31 cellular contexts compared by ENCODE assay signal in the genomic region with DNA sequence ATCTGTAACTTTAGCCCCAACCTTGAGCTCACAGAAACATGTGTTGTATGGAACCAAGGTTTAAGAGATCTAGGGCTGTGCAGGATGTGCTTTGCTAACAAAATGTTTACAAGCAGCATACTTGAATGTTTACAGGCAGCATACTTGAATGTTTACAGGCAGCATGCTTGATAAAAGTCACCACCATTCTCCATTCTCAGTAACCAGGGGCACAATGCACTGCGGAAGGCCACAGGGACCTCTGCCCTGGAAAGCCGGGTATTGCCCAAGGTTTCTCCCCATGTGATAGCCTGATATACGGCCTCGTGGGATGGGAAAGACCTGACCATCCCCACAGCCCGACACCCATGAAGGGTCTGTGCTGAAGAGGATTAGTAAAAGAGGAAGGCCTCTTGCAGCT. TPM values are rescaled to one million over a fixed set of nuclear protein-coding genes. Genes with fewer than 3 reads are reported as not detected.
"Had no signal": no experiment of that assay in that cellular context is flagged by ENCODE, and none has a peak within 500 bp of the region (broad histone marks: within the 10 kb centered on the region; RNA-seq: fewer than 3 reads in every experiment).

No MANE protein-coding gene starts in this region.

- H3K27ac ChIP-seq: foreskin keratinocyte, heart left ventricle, lower lobe of right lung, spleen, testis, transverse colon had no signal

- H3K4me3 Mint-ChIP-seq: activated CD4-positive, alpha-beta memory T cell treated with anti-CD3 and anti-CD28 coated beads for 36 hours; activated CD4-positive, alpha-beta T cell treated with anti-CD3 and anti-CD28 coated beads, Interleukin-2, amount 10 ng/mL, durations not matched to agents 24 days and 14 days; activated T-helper 1 cell treated with anti-CD3 and anti-CD28 coated beads, Interleukin-12 subunit alpha, Interleukin-12 subunit beta, Interleukin-2, Interleukin-4 antibody, amounts not matched to agents 30 ng/mL and 10 ng/mL and 1 ng/mL, durations not matched to agents 14 hours and 24 hours and 36 hours; natural killer cell treated with Interleukin-12 subunit alpha and Interleukin-12 subunit beta and Interleukin-15 and Interleukin-18, amount 100 ng/mL, for 72 hours; T-helper 17 cell had no signal

- DNase-seq: activated CD4-positive, alpha-beta memory T cell treated with anti-CD3 and anti-CD28 coated beads for 36 hours; activated CD4-positive, alpha-beta T cell treated with anti-CD3 and anti-CD28 coated beads, Interleukin-2, amount 10 ng/mL, durations not matched to agents 24 days and 14 days; activated CD4-positive, CD25-positive, alpha-beta regulatory T cell treated with anti-CD3 and anti-CD28 coated beads, Interleukin-2, amount 50 U/mL, for 72 hours; activated CD8-positive, alpha-beta memory T cell treated with anti-CD3 and anti-CD28 coated beads, Interleukin-2, amount 50 U/mL, for 4 hours; activated gamma-delta T cell treated with Interleukin-2 at 50 U/mL for 16 hours; activated T-cell treated with anti-CD3 and anti-CD28 coated beads, Interleukin-2, amount 50 U/mL, for 1 hour; anterior cingulate cortex; cerebellar nuclear complex; cortex of kidney; foreskin keratinocyte; heart left ventricle; kidney glomerular epithelial cell; lower lobe of right lung; mesendoderm; mucosa of descending colon; posterior cingulate gyrus; right cardiac atrium; spleen; stimulated activated CD4-positive, alpha-beta T cell treated with anti-CD3 and anti-CD28 coated beads, Interleukin-2, amount 100 ng/mL, for 48 hours; stimulated activated naive CD4-positive, alpha-beta T cell treated with Interleukin-2 at 50 U/mL for 16 hours; T-helper 17 cell; T1000; testis; transverse colon had no signal

- H3K27ac Mint-ChIP-seq: activated CD4-positive, alpha-beta memory T cell treated with anti-CD3 and anti-CD28 coated beads for 36 hours; activated CD4-positive, alpha-beta T cell treated with anti-CD3 and anti-CD28 coated beads, Interleukin-2, amount 10 ng/mL, durations not matched to agents 24 days and 14 days; activated naive CD4-positive, alpha-beta T cell treated with anti-CD3 and anti-CD28 coated beads, Interleukin-2, amount 50 U/mL, for 72 hours; activated T-helper 1 cell treated with anti-CD3 and anti-CD28 coated beads, Interleukin-12 subunit alpha, Interleukin-12 subunit beta, Interleukin-2, Interleukin-4 antibody, amounts not matched to agents 30 ng/mL and 10 ng/mL and 1 ng/mL, durations not matched to agents 14 hours and 24 hours and 36 hours; T-helper 17 cell had no signal

- H3K36me3 Mint-ChIP-seq: activated CD4-positive, alpha-beta memory T cell treated with anti-CD3 and anti-CD28 coated beads for 36 hours; activated naive CD4-positive, alpha-beta T cell treated with anti-CD3 and anti-CD28 coated beads, Interleukin-2, amount 50 U/mL, for 72 hours; natural killer cell treated with Interleukin-12 subunit alpha and Interleukin-12 subunit beta and Interleukin-15 and Interleukin-18, amount 100 ng/mL, for 72 hours had no signal

- H3K27me3 ChIP-seq: foreskin keratinocyte, heart left ventricle, spleen, testis, transverse colon had no signal

- H3K4me3 ChIP-seq: heart left ventricle, lower lobe of right lung, mucosa of descending colon, spleen, testis, transverse colon had no signal

- H3K9me3 Mint-ChIP-seq: activated CD4-positive, alpha-beta T cell treated with anti-CD3 and anti-CD28 coated beads, Interleukin-2, amount 10 ng/mL, durations not matched to agents 24 days and 14 days; activated naive CD4-positive, alpha-beta T cell treated with anti-CD3 and anti-CD28 coated beads, Interleukin-2, amount 50 U/mL, for 72 hours; activated T-helper 1 cell treated with anti-CD3 and anti-CD28 coated beads, Interleukin-12 subunit alpha, Interleukin-12 subunit beta, Interleukin-2, Interleukin-4 antibody, amounts not matched to agents 30 ng/mL and 10 ng/mL and 1 ng/mL, durations not matched to agents 14 hours and 24 hours and 36 hours; natural killer cell treated with Interleukin-12 subunit alpha and Interleukin-12 subunit beta and Interleukin-15 and Interleukin-18, amount 100 ng/mL, for 72 hours had no signal

- H3K27me3 Mint-ChIP-seq: activated CD4-positive, alpha-beta memory T cell treated with anti-CD3 and anti-CD28 coated beads for 36 hours; natural killer cell treated with Interleukin-12 subunit alpha and Interleukin-12 subunit beta and Interleukin-15 and Interleukin-18, amount 100 ng/mL, for 72 hours had no signal

- H3K9me3 ChIP-seq: heart left ventricle, lower lobe of right lung, mucosa of descending colon, spleen, testis, transverse colon had no signal

- ATAC-seq: activated naive CD4-positive, alpha-beta T cell treated with anti-CD3 and anti-CD28 coated beads, Interleukin-2, amount 50 U/mL, for 72 hours; esophagus mucosa; foreskin keratinocyte; heart left ventricle; left lobe of liver; lower lobe of right lung; mucosa of descending colon; natural killer cell treated with Interleukin-12 subunit alpha and Interleukin-12 subunit beta and Interleukin-15 and Interleukin-18, amount 100 ng/mL, for 72 hours; right cardiac atrium; T-helper 17 cell had no signal

- H3K36me3 ChIP-seq: lower lobe of right lung, spleen, transverse colon had no signal

- H3K4me1 ChIP-seq: foreskin keratinocyte, lower lobe of right lung, spleen, testis, transverse colon had no signal

RNA-seq across cellular contexts. Expression of gene LONRF2, which starts 52.4 kb away (rescaled TPM):
- total RNA-seq: bronchial epithelial cell; foreskin keratinocyte; myocyte; natural killer cell treated with Interleukin-12 subunit alpha and Interleukin-12 subunit beta and Interleukin-15 and Interleukin-18, amount 100 ng/mL, for 72 hours had no signal
- polyA plus RNA-seq: foreskin keratinocyte had no signal
